Comparison of ENCODE assay signal across 10 cellular contexts in the genomic region with DNA sequence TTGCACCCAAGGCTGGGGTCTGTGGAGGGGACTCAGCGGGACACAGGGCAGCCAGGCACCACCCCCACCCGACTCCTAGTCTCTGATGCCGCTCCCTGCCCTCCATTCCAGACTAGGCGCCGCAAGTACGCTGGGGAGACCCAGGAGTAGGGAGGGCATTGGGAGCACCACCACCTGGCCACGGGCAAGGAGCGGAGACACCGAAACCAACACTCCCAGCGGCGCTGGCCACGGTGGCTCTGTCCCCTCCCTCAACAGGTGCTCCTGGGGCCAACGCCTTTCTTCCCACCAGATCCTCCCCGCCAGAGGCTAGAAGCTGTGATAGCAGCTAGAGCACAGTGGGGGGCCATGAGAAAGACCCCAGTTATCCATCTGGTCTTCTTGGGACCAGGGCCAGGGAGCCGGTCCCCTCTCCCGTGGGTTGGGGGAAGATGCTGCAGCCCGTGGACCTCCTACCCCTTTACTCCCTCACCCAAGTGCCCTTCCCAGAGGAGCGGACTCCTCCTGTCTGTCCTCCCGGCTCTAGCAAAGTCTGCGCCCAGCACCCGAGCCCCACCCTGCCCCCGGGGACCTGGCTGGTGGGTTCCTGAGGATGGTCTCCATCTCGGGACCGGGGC. TPM values are rescaled to one million over a fixed set of nuclear protein-coding genes. Genes with fewer than 3 reads are reported as not detected.
DNase-seq lines count a peak whose midpoint lies in the region; ATAC-seq and TF ChIP-seq lines count a peak whose summit lies in the region.
"Had no signal": no experiment of that assay in that cellular context is flagged by ENCODE, and none has a peak within 500 bp of the region (broad histone marks: within the 10 kb centered on the region; RNA-seq: fewer than 3 reads in every experiment).

No MANE protein-coding gene starts in this region.

- peak overlapping the region; percentile 61 to 69 for H3K4me3 Mint-ChIP-seq in activated T-cell treated with anti-CD3 and anti-CD28 coated beads, Interleukin-2, amount 50 U/mL, for 72 hours
- peak overlapping the region; percentile 48 for H3K4me3 Mint-ChIP-seq in endothelial cell (ENCODE audit: unreplicated experiment)
- H3K4me3 Mint-ChIP-seq in stimulated activated naive B cell treated with anti-CD40 and anti-IgM and Interleukin-4, amounts not matched to agents 10 μg/mL and 1 μg/mL and 100 μg/mL, for 72 hours = peak overlapping the region; percentile 43 to 75

- peaks cover 4 to 6% of the 10 kb centered on the region in 2 donors for H3K36me3 Mint-ChIP-seq in activated T-cell treated with anti-CD3 and anti-CD28 coated beads, Interleukin-2, amount 50 U/mL, for 72 hours (ENCODE audit: insufficient read depth in 2 of 2)
- H3K36me3 Mint-ChIP-seq in endothelial cell (ENCODE audit: low read depth, unreplicated experiment) = peaks cover 5% of the 10 kb centered on the region
- peaks cover 17 to 43% of the 10 kb centered on the region in 2 donors for H3K36me3 Mint-ChIP-seq in stimulated activated naive B cell treated with anti-CD40 and anti-IgM and Interleukin-4, amounts not matched to agents 10 μg/mL and 1 μg/mL and 100 μg/mL, for 72 hours

- peaks cover 31% of the 10 kb centered on the region for H3K4me1 Mint-ChIP-seq in activated T-cell treated with anti-CD3 and anti-CD28 coated beads, Interleukin-2, amount 50 U/mL, for 72 hours (ENCODE audit: low read depth)
- H3K4me1 Mint-ChIP-seq in endothelial cell (ENCODE audit: unreplicated experiment) = peaks cover 7% of the 10 kb centered on the region
- H3K4me1 Mint-ChIP-seq in stimulated activated naive B cell treated with anti-CD40 and anti-IgM and Interleukin-4, amounts not matched to agents 10 μg/mL and 1 μg/mL and 100 μg/mL, for 72 hours = peaks cover 39 to 54% of the 10 kb centered on the region in 2 donors

- ATAC-seq in activated T-cell treated with anti-CD3 and anti-CD28 coated beads, Interleukin-2, amount 50 U/mL, for 72 hours (replicated peaks in 1 of 2) = no peak
- ATAC-seq in stimulated activated naive B cell treated with anti-CD40 and anti-IgM and Interleukin-4, amounts not matched to agents 10 μg/mL and 1 μg/mL and 100 μg/mL, for 72 hours (replicated peaks) = no peak
- ATAC-seq: heart right ventricle had no signal

- no peak for DNase-seq in activated T-cell treated with anti-CD3 and anti-CD28 coated beads, Interleukin-2, amount 50 U/mL, for 72 hours
- DNase-seq in activated T-cell treated with anti-CD3 and anti-CD28 coated beads for 4 hours (no peak), NCI-H69 (lab: John Stamatoyannopoulos, UW) (peak; percentile 90), endothelial cell (ENCODE audit: low spot score) (no peak), SK-N-DZ (ENCODE audit: low spot score) (no peak), activated gamma-delta T cell treated with Interleukin-2 at 50 U/mL for 16 hours (no peak)
- no peak for DNase-seq in stimulated activated naive B cell treated with anti-CD40 and anti-IgM and Interleukin-4, amounts not matched to agents 10 μg/mL and 1 μg/mL and 100 μg/mL, for 72 hours
- DNase-seq in stimulated activated CD4-positive, alpha-beta T cell treated with anti-CD3 and anti-CD28 coated beads, Interleukin-1b, Interleukin-23, amount 100 ng/mL, for 48 hours = no peak

- peaks cover 8% of the 10 kb centered on the region for H3K27me3 Mint-ChIP-seq in activated T-cell treated with anti-CD3 and anti-CD28 coated beads, Interleukin-2, amount 50 U/mL, for 72 hours (ENCODE audit: low read depth)
- H3K27me3 Mint-ChIP-seq in endothelial cell (ENCODE audit: unreplicated experiment) = peaks cover 27% of the 10 kb centered on the region
- no peaks in the 10 kb centered on the region for H3K27me3 Mint-ChIP-seq in stimulated activated naive B cell treated with anti-CD40 and anti-IgM and Interleukin-4, amounts not matched to agents 10 μg/mL and 1 μg/mL and 100 μg/mL, for 72 hours

- TF ChIP-seq CTCF in endothelial cell (IDR thresholded peaks at IDR 0.05; ENCODE audit: unreplicated experiment) = no peak

- H3K9me3 Mint-ChIP-seq in activated T-cell treated with anti-CD3 and anti-CD28 coated beads, Interleukin-2, amount 50 U/mL, for 72 hours = no peaks in the 10 kb centered on the region
- no peaks in the 10 kb centered on the region for H3K9me3 Mint-ChIP-seq in endothelial cell (ENCODE audit: unreplicated experiment)
- no peaks in the 10 kb centered on the region for H3K9me3 Mint-ChIP-seq in stimulated activated naive B cell treated with anti-CD40 and anti-IgM and Interleukin-4, amounts not matched to agents 10 μg/mL and 1 μg/mL and 100 μg/mL, for 72 hours

- H3K27ac Mint-ChIP-seq in activated T-cell treated with anti-CD3 and anti-CD28 coated beads, Interleukin-2, amount 50 U/mL, for 72 hours = peak overlapping the region; percentile 81
- H3K27ac Mint-ChIP-seq in endothelial cell (ENCODE audit: unreplicated experiment) = no peak overlapping the region
- H3K27ac Mint-ChIP-seq in stimulated activated naive B cell treated with anti-CD40 and anti-IgM and Interleukin-4, amounts not matched to agents 10 μg/mL and 1 μg/mL and 100 μg/mL, for 72 hours = peak overlapping the region; percentile 93

RNA-seq across cellular contexts. Expression of a gene that starts 0.5 kb away (rescaled TPM):
- 10 to 100 TPM; 38.6 to 50.9 TPM for total RNA-seq in activated T-cell treated with anti-CD3 and anti-CD28 coated beads, Interleukin-2, amount 50 U/mL, for 72 hours
- 0.82 TPM for total RNA-seq in endothelial cell (ENCODE audit: unreplicated experiment)
- 11.1 and 18.9 TPM in 2 replicates for polyA plus RNA-seq in SK-N-DZ (2014; cell fraction: cytosol; rRNA removed)
- polyA plus RNA-seq in SK-N-DZ (2014; cell fraction: nucleus; rRNA removed) = 25.7 and 34.4 TPM in 2 replicates

RNA-seq across cellular contexts. Expression of a gene that starts 5.3 kb away (rescaled TPM):
- total RNA-seq in activated T-cell treated with anti-CD3 and anti-CD28 coated beads, Interleukin-2, amount 50 U/mL, for 72 hours = 10 to 100 TPM; 41.4 to 49.3 TPM
- 30.0 TPM for total RNA-seq in endothelial cell (ENCODE audit: unreplicated experiment)
- 49.5 and 50.6 TPM in 2 replicates for polyA plus RNA-seq in SK-N-DZ (2014; cell fraction: cytosol; rRNA removed)
- 69.2 and 77.4 TPM in 2 replicates for polyA plus RNA-seq in SK-N-DZ (2014; cell fraction: nucleus; rRNA removed)

RNA-seq across cellular contexts. Expression of a gene that starts 8.0 kb away (rescaled TPM):
- 1 to 10 TPM in 1 of 2 donors, not detected in 1; 1.8 TPM for total RNA-seq in activated T-cell treated with anti-CD3 and anti-CD28 coated beads, Interleukin-2, amount 50 U/mL, for 72 hours
- 0.23 TPM for total RNA-seq in endothelial cell (ENCODE audit: unreplicated experiment)
- polyA plus RNA-seq in SK-N-DZ (2014; cell fraction: cytosol; rRNA removed) = 1.3 TPM in 1 of 2 replicates, not detected in the other
- polyA plus RNA-seq in SK-N-DZ (2014; cell fraction: nucleus; rRNA removed) = 2.5 TPM in 1 of 2 replicates, not detected in the other
- total RNA-seq: heart right ventricle, omental fat pad had no signal

RNA-seq across cellular contexts. Expression of a gene that starts 17.5 kb away (rescaled TPM):
- total RNA-seq in activated T-cell treated with anti-CD3 and anti-CD28 coated beads, Interleukin-2, amount 50 U/mL, for 72 hours = 10 to 100 TPM; 22.6 to 24.4 TPM
- total RNA-seq in endothelial cell (ENCODE audit: unreplicated experiment) = 25.0 TPM
- polyA plus RNA-seq in SK-N-DZ (2014; cell fraction: cytosol; rRNA removed) = 88.7 and 137 TPM in 2 replicates
- polyA plus RNA-seq in SK-N-DZ (2014; cell fraction: nucleus; rRNA removed) = 187 and 198 TPM in 2 replicates

RNA-seq across cellular contexts. Expression of a gene that starts 20.3 kb away (rescaled TPM):
- total RNA-seq in activated T-cell treated with anti-CD3 and anti-CD28 coated beads, Interleukin-2, amount 50 U/mL, for 72 hours = 100 to 1,000 TPM in 1 of 2 donors, 10 to 100 TPM in 1; 87.1 to 110 TPM
- 34.4 TPM for total RNA-seq in endothelial cell (ENCODE audit: unreplicated experiment)
- 54.0 and 59.4 TPM in 2 replicates for polyA plus RNA-seq in SK-N-DZ (2014; cell fraction: cytosol; rRNA removed)
- polyA plus RNA-seq in SK-N-DZ (2014; cell fraction: nucleus; rRNA removed) = 160 and 226 TPM in 2 replicates

Comparison
In these comparisons a context has a peak if more than half of its experiments do, and no peak if none do; other contexts are left out.
1. RNA of a gene that starts 0.5 kb away (total RNA-seq): 38.6 to 50.9 TPM in activated T-cell treated with anti-CD3 and anti-CD28 coated beads, Interleukin-2, amount 50 U/mL, for 72 hours; 0.82 TPM in endothelial cell (single experiment); every median in the first group is over 10 times any median in the second.
2. Peak in every context shown above with its lines, with median percentiles within 50 percentile points of each other: H3K4me3 Mint-ChIP-seq.